Comparison of ENCODE assay signal across 8 cellular contexts in the genomic region with DNA sequence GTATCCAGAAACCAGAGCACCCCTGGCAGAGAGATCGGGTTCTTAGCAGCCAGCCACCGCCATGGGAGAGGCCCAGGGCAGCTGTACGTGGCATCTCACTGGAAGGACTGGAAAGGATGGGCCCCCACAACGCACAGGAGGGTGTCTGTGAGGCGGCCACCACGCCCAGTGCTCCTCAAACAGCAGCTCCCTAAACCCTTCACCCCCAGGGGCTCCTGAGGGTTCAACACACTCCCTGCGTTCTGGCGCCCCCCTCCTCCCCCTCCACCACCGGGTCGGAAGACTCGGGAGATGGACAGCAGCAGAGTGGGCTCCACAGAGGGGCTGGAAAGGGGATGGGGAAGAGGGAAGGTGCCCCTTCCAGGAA. TPM values are rescaled to one million over a fixed set of nuclear protein-coding genes. Genes with fewer than 3 reads are reported as not detected.
DNase-seq lines count a peak whose midpoint lies in the region; ATAC-seq and TF ChIP-seq lines count a peak whose summit lies in the region.

No MANE protein-coding gene starts in this region.

- no peaks in the 10 kb centered on the region for H3K9me3 ChIP-seq in heart left ventricle
- H3K9me3 ChIP-seq in upper lobe of left lung = no peaks in the 10 kb centered on the region

- no peaks in the 10 kb centered on the region for H3K9me3 Mint-ChIP-seq in activated T-helper 1 cell treated with anti-CD3 and anti-CD28 coated beads, Interleukin-12 subunit alpha, Interleukin-12 subunit beta, Interleukin-2, Interleukin-4 antibody, amounts not matched to agents 30 ng/mL and 10 ng/mL and 1 ng/mL, durations not matched to agents 14 hours and 24 hours and 36 hours

- peaks cover 0 to 13% (median 0%) of the 10 kb centered on the region in 9 donors for H3K27me3 ChIP-seq in heart left ventricle
- H3K27me3 ChIP-seq in upper lobe of left lung = peaks cover 0 to 13% (median 2%) of the 10 kb centered on the region in 4 donors

- H3K27ac ChIP-seq in heart left ventricle (peak overlapping the region in 7 of 12 donors; percentile 21 to 71 (median 62)), upper lobe of left lung (peak overlapping the region in 3 of 4 donors; percentile 15 to 70 (median 42))

- ATAC-seq in heart left ventricle = no peak
- no peak for ATAC-seq in Right ventricle myocardium inferior
- no peak for ATAC-seq in upper lobe of left lung (ENCODE audit: low FRiP score in 2 of 2)
- ATAC-seq in left lobe of liver = no peak
- ATAC-seq in GM21825 (IDR thresholded peaks at IDR 0.05; ENCODE audit: unreplicated experiment) = no peak

- TF ChIP-seq POLR2A in heart left ventricle (IDR thresholded peaks at IDR 0.05) = no peak
- TF ChIP-seq POLR2A in upper lobe of left lung (IDR thresholded peaks at IDR 0.05) = no peak

- TF ChIP-seq EP300 in upper lobe of left lung (IDR thresholded peaks at IDR 0.05) = no peak

- H3K36me3 ChIP-seq in heart left ventricle = peaks cover 0 to 8% (median 0%) of the 10 kb centered on the region in 9 donors
- H3K36me3 ChIP-seq in upper lobe of left lung = peaks cover 0 to 3% (median 0%) of the 10 kb centered on the region in 4 donors

- H3K4me3 ChIP-seq in heart left ventricle (peak overlapping the region; percentile 37 to 84 (median 56)), upper lobe of left lung (peak overlapping the region; percentile 56 to 67 (median 62))

- H3K4me1 ChIP-seq in heart left ventricle (peaks cover 5 to 51% (median 16%) of the 10 kb centered on the region in 12 donors), upper lobe of left lung (peaks cover 16 to 35% (median 18%) of the 10 kb centered on the region in 4 donors)

- peak overlapping the region; percentile 39 for H3K4me3 Mint-ChIP-seq in activated T-helper 1 cell treated with anti-CD3 and anti-CD28 coated beads, Interleukin-12 subunit alpha, Interleukin-12 subunit beta, Interleukin-2, Interleukin-4 antibody, amounts not matched to agents 30 ng/mL and 10 ng/mL and 1 ng/mL, durations not matched to agents 14 hours and 24 hours and 36 hours

- DNase-seq in heart left ventricle = no peak
- DNase-seq in Right ventricle myocardium inferior (ENCODE audit: missing footprints) = no peak
- DNase-seq in activated T-helper 1 cell treated with anti-CD3 and anti-CD28 coated beads, Interleukin-12 subunit alpha, Interleukin-12 subunit beta, Interleukin-2, Interleukin-4 antibody, amounts not matched to agents 30 ng/mL and 10 ng/mL and 1 ng/mL, durations not matched to agents 14 hours and 24 hours and 36 hours (ENCODE audit: low spot score) = no peak
- peak; percentile 31 for DNase-seq in iris pigment epithelial cell (ENCODE audit: low read depth)
- no peak for DNase-seq in upper lobe of left lung
- no peak for DNase-seq in DMS153 (lab: John Stamatoyannopoulos, UW)
- no peak for DNase-seq in left lobe of liver (ENCODE audit: low spot score)

- peaks cover 10% of the 10 kb centered on the region for H3K27me3 Mint-ChIP-seq in activated T-helper 1 cell treated with anti-CD3 and anti-CD28 coated beads, Interleukin-12 subunit alpha, Interleukin-12 subunit beta, Interleukin-2, Interleukin-4 antibody, amounts not matched to agents 30 ng/mL and 10 ng/mL and 1 ng/mL, durations not matched to agents 14 hours and 24 hours and 36 hours (ENCODE audit: insufficient read depth)

- TF ChIP-seq CTCF in heart left ventricle (IDR thresholded peaks at IDR 0.05) (no peak), upper lobe of left lung (IDR thresholded peaks at IDR 0.05) (no peak)

- no peak overlapping the region for H3K27ac Mint-ChIP-seq in activated T-helper 1 cell treated with anti-CD3 and anti-CD28 coated beads, Interleukin-12 subunit alpha, Interleukin-12 subunit beta, Interleukin-2, Interleukin-4 antibody, amounts not matched to agents 30 ng/mL and 10 ng/mL and 1 ng/mL, durations not matched to agents 14 hours and 24 hours and 36 hours

- 30 to 50% (median 42%) methylated on average over 10 to 11 of the region's 11 CpGs for WGBS in heart left ventricle, 4 donors
- WGBS in upper lobe of left lung, 2 donors = 34 to 41% methylated on average over 9 to 10 of the region's 11 CpGs

- no peaks in the 10 kb centered on the region for H3K4me1 Mint-ChIP-seq in activated T-helper 1 cell treated with anti-CD3 and anti-CD28 coated beads, Interleukin-12 subunit alpha, Interleukin-12 subunit beta, Interleukin-2, Interleukin-4 antibody, amounts not matched to agents 30 ng/mL and 10 ng/mL and 1 ng/mL, durations not matched to agents 14 hours and 24 hours and 36 hours (ENCODE audit: low read depth)

- peaks cover 4% of the 10 kb centered on the region for H3K36me3 Mint-ChIP-seq in activated T-helper 1 cell treated with anti-CD3 and anti-CD28 coated beads, Interleukin-12 subunit alpha, Interleukin-12 subunit beta, Interleukin-2, Interleukin-4 antibody, amounts not matched to agents 30 ng/mL and 10 ng/mL and 1 ng/mL, durations not matched to agents 14 hours and 24 hours and 36 hours (ENCODE audit: low read depth)

- intact Hi-C loops in heart left ventricle (cut with DNase I) (no loop called here), Right ventricle myocardium inferior (cut with DNase I) (no loop called here)
- intact Hi-C loops in activated T-helper 1 cell treated with anti-CD3 and anti-CD28 coated beads, Interleukin-12 subunit alpha, Interleukin-12 subunit beta, Interleukin-2, Interleukin-4 antibody, amounts not matched to agents 30 ng/mL and 10 ng/mL and 1 ng/mL, durations not matched to agents 14 hours and 24 hours and 36 hours (cut with micrococcal nuclease) = no loop called here

RNA-seq across cellular contexts. Expression of a gene that starts 1.1 kb away (rescaled TPM):
- total RNA-seq in heart left ventricle (10 to 100 TPM; 12.2 to 18.0 (median 15.5) TPM), Right ventricle myocardium inferior (18.2 TPM), upper lobe of left lung (10 to 100 TPM in 3 of 6 donors, 1 to 10 TPM in 3; 3.1 to 19.2 (median 10.1) TPM), left lobe of liver (5.0 TPM)
- 10 to 100 TPM; 11.6 to 17.9 TPM for polyA plus RNA-seq in heart left ventricle
- total RNA-seq in activated T-helper 1 cell treated with anti-CD3 and anti-CD28 coated beads, Interleukin-12 subunit alpha, Interleukin-12 subunit beta, Interleukin-2, Interleukin-4 antibody, amounts not matched to agents 30 ng/mL and 10 ng/mL and 1 ng/mL, durations not matched to agents 14 hours and 24 hours and 36 hours = 15.1 and 19.0 TPM in 2 replicates

RNA-seq across cellular contexts. Expression of a gene that starts 9.4 kb away (rescaled TPM):
- 10 to 100 TPM in 6 of 9 donors, 1 to 10 TPM in 3; 6.8 to 22.4 (median 10.9) TPM for total RNA-seq in heart left ventricle
- polyA plus RNA-seq in heart left ventricle = 1 to 10 TPM; 6.2 to 10.0 TPM
- total RNA-seq in Right ventricle myocardium inferior = 14.5 TPM
- 67.4 and 68.1 TPM in 2 replicates for total RNA-seq in activated T-helper 1 cell treated with anti-CD3 and anti-CD28 coated beads, Interleukin-12 subunit alpha, Interleukin-12 subunit beta, Interleukin-2, Interleukin-4 antibody, amounts not matched to agents 30 ng/mL and 10 ng/mL and 1 ng/mL, durations not matched to agents 14 hours and 24 hours and 36 hours
- total RNA-seq in upper lobe of left lung = 100 to 1,000 TPM in 1 of 6 donors, 10 to 100 TPM in 5; 33.0 to 202 (median 53.1) TPM
- 33.3 TPM for total RNA-seq in left lobe of liver

RNA-seq across cellular contexts. Expression of a gene that starts 9.8 kb away (rescaled TPM):
- total RNA-seq in heart left ventricle = 10 to 100 TPM in 1 of 9 donors, 1 to 10 TPM in 8; 5.0 to 12.1 (median 7.0) TPM
- polyA plus RNA-seq in heart left ventricle = 1 to 10 TPM; 7.8 to 9.9 TPM
- total RNA-seq in Right ventricle myocardium inferior = 10.0 TPM
- total RNA-seq in activated T-helper 1 cell treated with anti-CD3 and anti-CD28 coated beads, Interleukin-12 subunit alpha, Interleukin-12 subunit beta, Interleukin-2, Interleukin-4 antibody, amounts not matched to agents 30 ng/mL and 10 ng/mL and 1 ng/mL, durations not matched to agents 14 hours and 24 hours and 36 hours = 24.6 and 28.9 TPM in 2 replicates
- total RNA-seq in upper lobe of left lung = 10 to 100 TPM in 1 of 6 donors, 1 to 10 TPM in 5; 3.1 to 27.3 (median 8.6) TPM
- 8.2 TPM for total RNA-seq in left lobe of liver

RNA-seq across cellular contexts. Expression of a gene that starts 15.6 kb away (rescaled TPM):
- total RNA-seq in heart left ventricle = 10 to 100 TPM; 14.1 to 28.8 (median 18.1) TPM
- polyA plus RNA-seq in heart left ventricle = 10 to 100 TPM; 11.6 to 17.7 TPM
- 17.5 TPM for total RNA-seq in Right ventricle myocardium inferior
- total RNA-seq in activated T-helper 1 cell treated with anti-CD3 and anti-CD28 coated beads, Interleukin-12 subunit alpha, Interleukin-12 subunit beta, Interleukin-2, Interleukin-4 antibody, amounts not matched to agents 30 ng/mL and 10 ng/mL and 1 ng/mL, durations not matched to agents 14 hours and 24 hours and 36 hours = 52.1 and 54.6 TPM in 2 replicates
- total RNA-seq in upper lobe of left lung = 100 to 1,000 TPM in 2 of 6 donors, 10 to 100 TPM in 4; 43.2 to 216 (median 52.4) TPM
- total RNA-seq in left lobe of liver = 21.3 TPM

RNA-seq across cellular contexts. Expression of a gene that starts 47.0 kb away (rescaled TPM):
- total RNA-seq in heart left ventricle (100 to 1,000 TPM in 2 of 9 donors, 10 to 100 TPM in 7; 44.4 to 139 (median 57.9) TPM), Right ventricle myocardium inferior (70.6 TPM), upper lobe of left lung (100 to 1,000 TPM; 218 to 407 (median 313) TPM), left lobe of liver (187 TPM)
- polyA plus RNA-seq in heart left ventricle = 10 to 100 TPM; 35.1 to 40.3 TPM
- total RNA-seq in activated T-helper 1 cell treated with anti-CD3 and anti-CD28 coated beads, Interleukin-12 subunit alpha, Interleukin-12 subunit beta, Interleukin-2, Interleukin-4 antibody, amounts not matched to agents 30 ng/mL and 10 ng/mL and 1 ng/mL, durations not matched to agents 14 hours and 24 hours and 36 hours = 8.9 and 10.2 TPM in 2 replicates
